Comparison of ENCODE assay signal across 16 cellular contexts in genomic region chr20:24049081-24049480, GRCh38.
DNase-seq lines count a peak whose midpoint lies in the region; ATAC-seq lines count a peak whose summit lies in the region.
"Had no signal": no experiment of that assay in that cellular context is flagged by ENCODE, and none has a peak within 500 bp of the region (broad histone marks: within the 10 kb centered on the region; RNA-seq: fewer than 3 reads in every experiment).

No MANE protein-coding gene starts in this region.

- H3K27me3 Mint-ChIP-seq in activated T-cell treated with anti-CD3 and anti-CD28 coated beads, Interleukin-2, amount 50 U/mL, for 72 hours (ENCODE audit: low read depth): no peaks in the 10 kb centered on the region
- no peaks in the 10 kb centered on the region for H3K27me3 Mint-ChIP-seq in activated CD4-positive, alpha-beta memory T cell treated with anti-CD3 and anti-CD28 coated beads, Interleukin-2, amount 10 ng/mL, durations not matched to agents 7 days and 5 days

- H3K4me1 Mint-ChIP-seq in activated T-cell treated with anti-CD3 and anti-CD28 coated beads, Interleukin-2, amount 50 U/mL, for 72 hours (ENCODE audit: low read depth): peaks cover 70% of the 10 kb centered on the region
- peaks cover 62% of the 10 kb centered on the region for H3K4me1 Mint-ChIP-seq in activated CD4-positive, alpha-beta memory T cell treated with anti-CD3 and anti-CD28 coated beads, Interleukin-2, amount 10 ng/mL, durations not matched to agents 7 days and 5 days
- H3K4me1 Mint-ChIP-seq: H9 had no signal

- CTCF ChIA-PET in activated CD4-positive, alpha-beta memory T cell treated with anti-CD3 and anti-CD28 coated beads, Interleukin-2, amount 10 ng/mL, durations not matched to agents 7 days and 5 days (lab: Charles Lee): no interaction called here

- H3K27ac Mint-ChIP-seq in activated T-cell treated with anti-CD3 and anti-CD28 coated beads, Interleukin-2, amount 50 U/mL, for 72 hours: peak overlapping the region; percentile 47
- H3K27ac Mint-ChIP-seq in activated CD4-positive, alpha-beta memory T cell treated with anti-CD3 and anti-CD28 coated beads, Interleukin-2, amount 10 ng/mL, durations not matched to agents 7 days and 5 days: peak overlapping the region; percentile 13
- H3K27ac Mint-ChIP-seq: CD8-positive, alpha-beta T cell; H9 had no signal

- peaks cover 0 to 5% of the 10 kb centered on the region in 2 donors for H3K36me3 Mint-ChIP-seq in activated T-cell treated with anti-CD3 and anti-CD28 coated beads, Interleukin-2, amount 50 U/mL, for 72 hours (ENCODE audit: insufficient read depth in 2 of 2)
- no peaks in the 10 kb centered on the region for H3K36me3 Mint-ChIP-seq in activated CD4-positive, alpha-beta memory T cell treated with anti-CD3 and anti-CD28 coated beads, Interleukin-2, amount 10 ng/mL, durations not matched to agents 7 days and 5 days (ENCODE audit: low read depth)
- H3K36me3 Mint-ChIP-seq: CD8-positive, alpha-beta T cell had no signal

- peak; percentile 14 to 26 for DNase-seq in activated T-cell treated with anti-CD3 and anti-CD28 coated beads, Interleukin-2, amount 50 U/mL, for 72 hours
- no peak for DNase-seq in activated T-cell treated with anti-CD3 and anti-CD28 coated beads, Interleukin-2, amount 50 U/mL, for 1 hour
- DNase-seq in DMS53 treated with DMSO at 0.1 percent for 48 hours (lab: John Stamatoyannopoulos, UW; ENCODE audit: unreplicated experiment): peak; percentile 34
- no peak for DNase-seq in activated CD4-positive, alpha-beta memory T cell treated with anti-CD3 and anti-CD28 coated beads, Interleukin-2, amount 10 ng/mL, durations not matched to agents 7 days and 5 days
- no peak for DNase-seq in stimulated activated naive CD8-positive, alpha-beta T cell treated with anti-CD3 and anti-CD28 coated beads, Interleukin-15, Interleukin-2, amounts not matched to agents 100 U/mL and 50 U/mL, for 24 hours
- DNase-seq: ACHN; CD8-positive, alpha-beta T cell; H9; MG63; NCI-H1694 treated with DMSO at 0.1 percent for 48 hours; NCI-H510A; NCI-H82; SHP77 had no signal

- ATAC-seq in activated T-cell treated with anti-CD3 and anti-CD28 coated beads, Interleukin-2, amount 50 U/mL, for 72 hours (replicated peaks in 1 of 2): peak; percentile 64 to 66
- peak; percentile 57 for ATAC-seq in stimulated activated naive CD8-positive, alpha-beta T cell treated with anti-CD3 and anti-CD28 coated beads, Interleukin-15, Interleukin-2, amounts not matched to agents 100 U/mL and 50 U/mL, for 24 hours
- ATAC-seq in GM18502 (IDR thresholded peaks at IDR 0.05; ENCODE audit: poor library complexity, unreplicated experiment): no peak
- ATAC-seq in GM19328 (IDR thresholded peaks at IDR 0.05; ENCODE audit: unreplicated experiment): no peak
- no peak for ATAC-seq in HG02678 (IDR thresholded peaks at IDR 0.05; ENCODE audit: unreplicated experiment)
- ATAC-seq: CD8-positive, alpha-beta T cell had no signal

- H3K9me3 Mint-ChIP-seq in activated T-cell treated with anti-CD3 and anti-CD28 coated beads, Interleukin-2, amount 50 U/mL, for 72 hours: peaks cover 0 to 4% of the 10 kb centered on the region in 2 donors
- no peaks in the 10 kb centered on the region for H3K9me3 Mint-ChIP-seq in activated CD4-positive, alpha-beta memory T cell treated with anti-CD3 and anti-CD28 coated beads, Interleukin-2, amount 10 ng/mL, durations not matched to agents 7 days and 5 days
- H3K9me3 Mint-ChIP-seq: CD8-positive, alpha-beta T cell; H9 had no signal

- H3K4me3 Mint-ChIP-seq in activated T-cell treated with anti-CD3 and anti-CD28 coated beads, Interleukin-2, amount 50 U/mL, for 72 hours: peak overlapping the region; percentile 13 to 24
- H3K4me3 Mint-ChIP-seq in activated CD4-positive, alpha-beta memory T cell treated with anti-CD3 and anti-CD28 coated beads, Interleukin-2, amount 10 ng/mL, durations not matched to agents 7 days and 5 days: no peak overlapping the region
- H3K4me3 Mint-ChIP-seq: CD8-positive, alpha-beta T cell; H9 had no signal

- POLR2A ChIA-PET in activated CD4-positive, alpha-beta memory T cell treated with anti-CD3 and anti-CD28 coated beads, Interleukin-2, amount 10 ng/mL, durations not matched to agents 7 days and 5 days (lab: Charles Lee): interaction anchor here (0.9 to 1.3 kb wide), 2 partner anchors 20 to 22 kb away, joined by 3 to 5 read pairs; no protein-coding TSS in a partner anchor

Comparison
In these comparisons a context has a peak if more than half of its experiments do, and no peak if none do; other contexts are left out.
1. DNase-seq: peak in activated T-cell treated with anti-CD3 and anti-CD28 coated beads, Interleukin-2, amount 50 U/mL, for 72 hours (2 of 2) and DMS53 treated with DMSO at 0.1 percent for 48 hours (single experiment); none in activated T-cell treated with anti-CD3 and anti-CD28 coated beads, Interleukin-2, amount 50 U/mL, for 1 hour (single experiment), activated CD4-positive, alpha-beta memory T cell treated with anti-CD3 and anti-CD28 coated beads, Interleukin-2, amount 10 ng/mL, durations not matched to agents 7 days and 5 days (single experiment) and stimulated activated naive CD8-positive, alpha-beta T cell treated with anti-CD3 and anti-CD28 coated beads, Interleukin-15, Interleukin-2, amounts not matched to agents 100 U/mL and 50 U/mL, for 24 hours (single experiment).
2. ATAC-seq: peak in activated T-cell treated with anti-CD3 and anti-CD28 coated beads, Interleukin-2, amount 50 U/mL, for 72 hours (2 of 2) and stimulated activated naive CD8-positive, alpha-beta T cell treated with anti-CD3 and anti-CD28 coated beads, Interleukin-15, Interleukin-2, amounts not matched to agents 100 U/mL and 50 U/mL, for 24 hours (single experiment); none in GM18502 (single experiment), GM19328 (single experiment) and HG02678 (single experiment).